In genomic region chr5:178859625-178860521, GRCh38 we compare ENCODE assay signal across 8 cellular contexts. TPM values are rescaled to one million over a fixed set of nuclear protein-coding genes. Genes with fewer than 3 reads are reported as not detected.
A peak's percentile ranks its signal among the peaks of the same experiment; 100 is the strongest.
DNase-seq lines count a peak whose midpoint lies in the region; TF ChIP-seq lines count a peak whose summit lies in the region.

Gene ZNF354B, plus strand, starts transcription at chr5:178859953. Its CDS starts 1,095 bp downstream, at chr5:178861048.

- H3K27me3 ChIP-seq in endodermal cell (ENCODE audit: control insufficient read depth, insufficient read depth, low read length, poor library complexity, severe bottlenecking): no peaks in the 10 kb centered on the region

- H3K36me3 Mint-ChIP-seq in endodermal cell (ENCODE audit: low read depth): peaks cover 23% of the 10 kb centered on the region

- WGBS in endodermal cell (ENCODE audit: insufficient coverage in 1 of 2, insufficient read length in 1 of 2), 2 experiments: 2 to 7% methylated on average over 12 to 85 of the region's 86 CpGs

- peak within 1 kb of the TSS; percentile 55 for H3K27ac Mint-ChIP-seq in endodermal cell

- no peaks in the 10 kb centered on the region for H3K9me3 Mint-ChIP-seq in endodermal cell

- H3K4me3 ChIP-seq in endodermal cell (ENCODE audit: low read length): peak within 1 kb of the TSS; percentile 79

- peak within 1 kb of the TSS; percentile 47 for H3K27ac ChIP-seq in endodermal cell (ENCODE audit: low read depth, low read length)

- peaks cover 14% of the 10 kb centered on the region for H3K4me1 Mint-ChIP-seq in endodermal cell

- H3K9me3 ChIP-seq in endodermal cell (ENCODE audit: control insufficient read depth, low read length): peaks cover 17% of the 10 kb centered on the region

- H3K36me3 ChIP-seq in endodermal cell (ENCODE audit: control insufficient read depth, insufficient read depth, low read length): peaks cover 32% of the 10 kb centered on the region

- H3K9ac ChIP-seq in endodermal cell (ENCODE audit: extremely low read depth, low read length, poor library complexity, severe bottlenecking): peak within 1 kb of the TSS; percentile 75

- H3K4me1 ChIP-seq in endodermal cell (ENCODE audit: control insufficient read depth, insufficient read depth, low read length): no peaks in the 10 kb centered on the region

- peak within 1 kb of the TSS; percentile 63 for H3K4me3 Mint-ChIP-seq in endodermal cell

- no peaks in the 10 kb centered on the region for H3K27me3 Mint-ChIP-seq in endodermal cell (ENCODE audit: insufficient read depth)

- DNase-seq in COLO829 (ENCODE audit: low spot score) (peak; percentile 52), GM20000 (ENCODE audit: low spot score) (peak; percentile 93), HS-5 (ENCODE audit: low read depth) (peak; percentile 79), NOMO-1 treated with dmso at 0.1 percent for 144 hours (lab: John Stamatoyannopoulos, UW; ENCODE audit: unreplicated experiment) (peak; percentile 90), endodermal cell (peak; percentile 96), mesenteric fat pad (ENCODE audit: low spot score) (peak; percentile 96)
- DNase-seq in activated CD8-positive, alpha-beta memory T cell treated with anti-CD3 and anti-CD28 coated beads, Interleukin-2, amount 50 U/mL, for 1 hour (ENCODE audit: extremely low read depth): peak; percentile 56
- DNase-seq in stimulated activated CD8-positive, alpha-beta memory T cell treated with anti-CD3 and anti-CD28 coated beads, Interleukin-15, amount 100 ng/mL, for 1 hour (ENCODE audit: low read depth): peak; percentile 55

- TF ChIP-seq CTCF in GM20000 (IDR thresholded peaks at IDR 0.05; ENCODE audit: extremely low read depth, missing control alignments): no peak
- no peak for TF ChIP-seq CTCF in endodermal cell (conservative IDR thresholded peaks at IDR 0.05)

RNA-seq across cellular contexts. Expression of gene ZNF354B, which starts in this region (rescaled TPM):
- 10 to 100 TPM; 24.3 to 26.0 TPM for total RNA-seq in endodermal cell
- polyA plus RNA-seq in endodermal cell (2013, experiment 1 of 2): 16.9 TPM
- 17.2 TPM for polyA plus RNA-seq in endodermal cell (2013, experiment 2 of 2)
- total RNA-seq in mesenteric fat pad: 19.3 TPM

Comparison
In these comparisons a context has a peak if more than half of its experiments do, and no peak if none do; other contexts are left out.
1. Peak in every context shown above with its lines: DNase-seq, H3K4me3 ChIP-seq and H3K27ac ChIP-seq.